In genomic region chr22:20752104-20752741, GRCh38 we compare ENCODE assay signal across 1 cellular context.
TF ChIP-seq lines count a peak whose summit lies in the region.

No MANE protein-coding gene starts in this region.

TF ChIP-seq in GM12878, 131 proteins besides CTCF, POLR2A, EP300 and RAD21:
- TF ChIP-seq BHLHE40 (IDR thresholded peaks at IDR 0.05; ENCODE audit: borderline replicate concordance in 1 of 2, low read depth in 2 of 2, low read length in 1 of 2) (no peak), SUPT20H (IDR thresholded peaks at IDR 0.05; ENCODE audit: borderline replicate concordance, control insufficient read depth, low read depth, low read length) (no peak)
